Comparison of ENCODE assay signal across 1 cellular context in genomic region chr3:192817506-192817905, GRCh38.
TF ChIP-seq lines count a peak whose summit lies in the region.

No MANE protein-coding gene starts in this region.

TF ChIP-seq in GM12878, 131 proteins besides CTCF, POLR2A, EP300 and RAD21 (continued from another document):
- 0 out of 2 replicates have a peak, but pooled peaks have one; percentile 54 for TF ChIP-seq POLR2AphosphoS5 (IDR thresholded peaks at IDR 0.05; ENCODE audit: low read length)
